Comparison of ENCODE assay signal across 14 cellular contexts in the genomic region with DNA sequence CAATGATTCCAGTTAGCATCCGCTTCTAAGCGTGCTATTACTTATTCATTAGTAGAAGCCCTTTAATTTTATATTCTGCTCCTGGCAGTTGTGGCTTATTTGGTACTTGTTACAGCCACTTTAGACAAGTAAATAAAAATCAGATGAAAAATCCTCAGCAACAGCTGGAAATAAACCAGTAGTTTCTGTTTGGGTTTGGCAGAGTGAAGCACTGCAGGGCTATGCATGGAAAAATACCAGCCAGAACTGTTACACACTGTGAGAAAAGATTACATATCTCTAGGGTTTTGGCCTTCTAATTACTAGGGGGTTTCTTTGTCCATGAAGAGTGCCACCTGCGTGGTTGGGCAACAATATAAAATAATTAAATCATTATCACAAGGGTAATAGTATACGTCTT.
"Had no signal": no experiment of that assay in that cellular context is flagged by ENCODE, and none has a peak within 500 bp of the region (broad histone marks: within the 10 kb centered on the region; RNA-seq: fewer than 3 reads in every experiment).

No MANE protein-coding gene starts in this region.

- H3K27me3 ChIP-seq: gastroesophageal sphincter, neural progenitor cell, sigmoid colon, tibial artery had no signal

- H3K36me3 ChIP-seq: gastroesophageal sphincter, neural progenitor cell, sigmoid colon, tibial artery had no signal

- DNase-seq: activated CD4-positive, alpha-beta T cell treated with anti-CD3 and anti-CD28 coated beads for 1 hour; activated CD4-positive, alpha-beta T cell treated with anti-CD3 and anti-CD28 coated beads, Interleukin-2, amount 50 U/mL, for 4 hours; activated naive CD4-positive, alpha-beta T cell treated with anti-CD3 and anti-CD28 coated beads, Interleukin-2, amount 10 ng/mL, durations not matched to agents 7 days and 5 days; activated T-cell treated with anti-CD3 and anti-CD28 coated beads, Interleukin-2, amount 50 U/mL, for 1 hour; naive B cell; sigmoid colon; stimulated activated CD4-positive, alpha-beta T cell treated with anti-CD3 and anti-CD28 coated beads, Interleukin-12 subunit alpha, Interleukin-12 subunit beta, amount 100 ng/mL, for 4 hours; stimulated activated CD4-positive, alpha-beta T cell treated with anti-CD3 and anti-CD28 coated beads, Interleukin-2, amount 100 ng/mL, for 48 hours; stimulated activated naive B cell treated with anti-CD40 and anti-IgM and Interleukin-4, amounts not matched to agents 10 μg/mL and 1 μg/mL and 100 μg/mL, for 72 hours; T1000; tibial artery had no signal

- H3K4me2 ChIP-seq: neural progenitor cell had no signal

- H3K27ac ChIP-seq: epithelial cell of prostate, gastroesophageal sphincter, neural progenitor cell, sigmoid colon, tibial artery had no signal

- H3K4me3 ChIP-seq: gastroesophageal sphincter, neural progenitor cell, sigmoid colon, tibial artery had no signal

- H3K4me1 ChIP-seq: gastroesophageal sphincter had no signal

- H2AFZ ChIP-seq: neural progenitor cell had no signal

- H3K9me3 ChIP-seq: gastroesophageal sphincter, sigmoid colon, tibial artery had no signal

- H3K9ac ChIP-seq: neural progenitor cell had no signal
